Comparison of ENCODE assay signal across 17 cellular contexts in the genomic region with DNA sequence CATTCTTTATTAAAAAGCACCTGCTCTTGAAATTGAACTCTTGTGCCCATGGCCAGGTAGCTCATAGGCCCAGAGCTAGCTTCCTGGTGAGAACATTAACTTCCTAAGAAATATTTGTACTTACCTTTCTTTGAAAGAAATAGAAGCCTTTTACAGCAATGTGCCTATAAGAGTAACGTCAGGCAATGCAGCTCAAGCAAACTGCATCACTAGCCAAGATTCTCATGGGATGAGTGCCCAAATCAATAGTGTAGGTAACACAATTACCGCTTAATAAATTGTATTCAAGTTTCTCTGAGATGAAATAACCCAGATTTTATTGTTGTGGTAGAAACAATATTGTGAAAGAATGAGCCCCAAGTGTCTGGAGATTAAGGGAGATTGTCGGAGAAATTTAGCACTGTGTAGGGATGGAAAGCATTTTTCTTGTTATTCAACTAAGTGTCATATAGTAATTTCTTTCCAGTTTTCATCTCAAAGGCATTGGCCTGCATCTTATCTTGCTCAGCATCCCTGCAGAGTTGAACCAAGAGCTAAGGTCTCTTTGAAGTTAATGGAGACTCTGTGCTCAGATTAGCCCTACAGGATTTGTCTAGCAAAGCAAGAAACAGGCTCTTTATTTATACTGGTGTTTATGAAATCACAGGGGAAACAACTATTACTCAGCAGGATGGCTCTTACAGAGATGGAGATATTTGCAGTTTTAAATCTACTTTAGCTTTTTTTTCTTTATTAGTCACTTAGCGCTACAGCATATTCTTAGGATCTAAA.
DNase-seq lines count a peak whose midpoint lies in the region; ATAC-seq, FAIRE-seq and TF ChIP-seq lines count a peak whose summit lies in the region.
"Had no signal": no experiment of that assay in that cellular context is flagged by ENCODE, and none has a peak within 500 bp of the region (broad histone marks: within the 10 kb centered on the region; RNA-seq: fewer than 3 reads in every experiment).

No MANE protein-coding gene starts in this region.

- peak; percentile 75 for ATAC-seq in body of pancreas
- peak; percentile 66 to 93 (median 74) for ATAC-seq in pancreas
- ATAC-seq in GM21619 (IDR thresholded peaks at IDR 0.05; ENCODE audit: unreplicated experiment) = no peak
- ATAC-seq: Panc1 had no signal

- H3K36me3 ChIP-seq in body of pancreas (replicated peaks in 1 of 2; ENCODE audit: insufficient read depth in 1 of 2, low read depth in 2 of 2) = no peaks in the 10 kb centered on the region
- H3K36me3 ChIP-seq in mesodermal cell (ENCODE audit: control insufficient read depth, insufficient read depth, low read length) = no peaks in the 10 kb centered on the region
- H3K36me3 ChIP-seq in pancreas = no peaks in the 10 kb centered on the region

- DNase-seq in LHCN-M2 (ENCODE audit: low read depth) = peak; percentile 34
- DNase-seq in body of pancreas = peak; percentile 16 to 35 (median 24)
- DNase-seq in pancreas = peak in 2 of 6 donors; percentile 16 to 18
- no peak for DNase-seq in KG1 (lab: John Stamatoyannopoulos, UW)
- DNase-seq in UCSD-AML1 (lab: John Stamatoyannopoulos, UW; ENCODE audit: unreplicated experiment) = no peak
- no peak for DNase-seq in cerebellum (ENCODE audit: low spot score)
- DNase-seq: HFFc6, Kasumi-1, NCI-H1417, NCI-H2029, NCI-H2171 treated with DMSO at 0.1 percent for 48 hours, NCI-H524 had no signal

- peaks cover 0 to 4% (median 0%) of the 10 kb centered on the region in 3 donors for H3K9me3 ChIP-seq in body of pancreas
- peaks cover 10% of the 10 kb centered on the region for H3K9me3 ChIP-seq in mesodermal cell (ENCODE audit: control insufficient read depth, low read length)
- peaks cover 0 to 4% (median 0%) of the 10 kb centered on the region in 4 donors for H3K9me3 ChIP-seq in pancreas

- H3K4me3 ChIP-seq in body of pancreas (no peak overlapping the region), mesodermal cell (ENCODE audit: extremely low read depth, insufficient read depth, low read length, poor library complexity, severe bottlenecking) (no peak overlapping the region), pancreas (no peak overlapping the region)

- TF ChIP-seq POLR2A in body of pancreas (IDR thresholded peaks at IDR 0.05) = no peak

- TF ChIP-seq CTCF in body of pancreas (IDR thresholded peaks at IDR 0.05) (no peak), pancreas (IDR thresholded peaks at IDR 0.05) (no peak)

- 27 to 32% methylated on average over 4 of the region's 4 CpGs for WGBS in body of pancreas, 2 donors
- WGBS in mesodermal cell (ENCODE audit: insufficient coverage in 2 of 2), 2 experiments = 100% methylated on average over 2 of the region's 4 CpGs; no CpG with 5 or more reads in 1 of the 2 experiments
- whole genome bisulfite sequencing in pancreas, 2 donors = 31 to 35% methylated on average over 4 of the region's 4 CpGs

- H3K27me3 ChIP-seq in body of pancreas (no peaks in the 10 kb centered on the region), pancreas (no peaks in the 10 kb centered on the region)

- H3K27ac ChIP-seq in body of pancreas = peak overlapping the region in 1 of 4 donors; percentile 16
- peak overlapping the region; percentile 6 for H3K27ac ChIP-seq in mesodermal cell (ENCODE audit: low read depth, low read length, severe bottlenecking)
- H3K27ac ChIP-seq in pancreas = no peak overlapping the region
- H3K27ac ChIP-seq: C4-2B had no signal

- intact Hi-C loops in body of pancreas (cut with DNase I) = no loop called here
- intact Hi-C loops in pancreas (cut with DNase I) = no loop called here

- no peak for FAIRE-seq in pancreas (lab: Jason Lieb, UNC)
- FAIRE-seq: H54 had no signal

- H3K4me1 ChIP-seq in body of pancreas = peaks cover 16% of the 10 kb centered on the region
- H3K4me1 ChIP-seq in mesodermal cell (ENCODE audit: control insufficient read depth, insufficient read depth, low read length, poor library complexity, severe bottlenecking) = peaks cover 9% of the 10 kb centered on the region
- H3K4me1 ChIP-seq in pancreas = peaks cover 0 to 10% (median 0%) of the 10 kb centered on the region in 3 donors

Comparison
In these comparisons a context has a peak if more than half of its experiments do, and no peak if none do; other contexts are left out.
1. DNase-seq: peak in LHCN-M2 (single experiment) and body of pancreas (4 of 4); none in KG1 (single experiment), UCSD-AML1 (single experiment) and cerebellum (single experiment).